8 cellular contexts compared by ENCODE assay signal in genomic region chr3:18988619-18989229, GRCh38.
DNase-seq lines count a peak whose midpoint lies in the region; ATAC-seq and TF ChIP-seq lines count a peak whose summit lies in the region.

No MANE protein-coding gene starts in this region.

- no peaks in the 10 kb centered on the region for H3K9me3 Mint-ChIP-seq in CD8-positive, alpha-beta T cell
- H3K9me3 Mint-ChIP-seq in mesothelial cell of epicardium, result no peaks in the 10 kb centered on the region

- TF ChIP-seq RAD21 in HCT116 (IDR thresholded peaks at IDR 0.05; ENCODE audit: low read depth), result peak; percentile 40; the same call in 1 of the 2 replicates

- H3K4me3 ChIP-seq in CD8-positive, alpha-beta T cell (ENCODE audit: low read depth, low read length), result no peak overlapping the region
- H3K4me3 ChIP-seq in HCT116 (replicated peaks in 1 of 2; ENCODE audit: low read depth in 1 of 2, low read length in 2 of 2) (no peak overlapping the region), brain microvascular endothelial cell (ENCODE audit: low read depth, low read length) (no peak overlapping the region), Peyer's patch (no peak overlapping the region)

- no peak overlapping the region for H3K9ac ChIP-seq in HCT116 (ENCODE audit: low read length)

- no peaks in the 10 kb centered on the region for H3K79me2 ChIP-seq in HCT116 (ENCODE audit: insufficient read depth, low read length)

- intact Hi-C loops in CD8-positive, alpha-beta T cell (cut with DNase I, micrococcal nuclease), result loop anchor here (1.0 to 10.0 kb wide), 14 partner anchors 141 to 1730 kb away; no protein-coding TSS in a partner anchor
- intact Hi-C loops in HCT116 (cut with micrococcal nuclease), result loop anchor here (5.0 kb wide), 1 partner anchor 141 kb away; no protein-coding TSS in a partner anchor

- H3K36me3 Mint-ChIP-seq in CD8-positive, alpha-beta T cell, result no peaks in the 10 kb centered on the region
- no peaks in the 10 kb centered on the region for H3K36me3 Mint-ChIP-seq in mesothelial cell of epicardium

- BruUV-seq in HCT116 (replicated peaks; lab: Mats Ljungman, UMichigan), result no TSS peak

- no peak for DNase-seq in CD8-positive, alpha-beta T cell
- DNase-seq in HCT116 (ENCODE audit: low read depth, low spot score), result no peak
- peak; percentile 37 for DNase-seq in NCI-H526 treated with DMSO at 0.1 percent for 48 hours (lab: John Stamatoyannopoulos, UW)
- no peak for DNase-seq in brain microvascular endothelial cell
- no peak for DNase-seq in mesothelial cell of epicardium (ENCODE audit: low spot score in 2 of 2, unreplicated experiment in 2 of 2)
- no peak for DNase-seq in stimulated activated naive CD4-positive, alpha-beta T cell treated with Interleukin-2 at 50 U/mL for 16 hours (lab: John Stamatoyannopoulos, UW)
- DNase-seq in Peyer's patch, result no peak
- DNase-seq in stimulated activated CD4-positive, alpha-beta T cell treated with anti-CD3 and anti-CD28 coated beads, Interleukin-12 subunit alpha, Interleukin-12 subunit beta, amount 100 ng/mL, for 4 hours, result no peak

- peaks cover 14% of the 10 kb centered on the region for H3K4me1 Mint-ChIP-seq in CD8-positive, alpha-beta T cell (ENCODE audit: low read depth)
- peaks cover 9% of the 10 kb centered on the region for H3K4me1 Mint-ChIP-seq in mesothelial cell of epicardium

- peaks cover 9% of the 10 kb centered on the region for H3K27me3 Mint-ChIP-seq in CD8-positive, alpha-beta T cell (ENCODE audit: low read depth)
- peaks cover 2% of the 10 kb centered on the region for H3K27me3 Mint-ChIP-seq in mesothelial cell of epicardium (ENCODE audit: low read depth)

- POLR2A ChIA-PET in CD8-positive, alpha-beta T cell (lab: Charles Lee), result interaction anchor here (0.8 to 1.0 kb wide), 2 partner anchors 542 to 1246 kb away, joined by 3 read pairs; partner anchors contain the start of gene TBC1D5
- POLR2A ChIA-PET in HCT116 (lab: Charles Lee), result no interaction called here

- CTCF ChIA-PET in CD8-positive, alpha-beta T cell (lab: Charles Lee), result interaction anchor here (0.7 to 3.7 kb wide), 17 partner anchors 13 to 1557 kb away, joined by 3 to 20 read pairs (median 4); no protein-coding TSS in a partner anchor
- CTCF ChIA-PET in HCT116 (lab: Charles Lee), result no interaction called here

- no peaks in the 10 kb centered on the region for H3K36me3 ChIP-seq in CD8-positive, alpha-beta T cell (ENCODE audit: insufficient read depth, low read length)
- no peaks in the 10 kb centered on the region for H3K36me3 ChIP-seq in HCT116 (ENCODE audit: control insufficient read depth in 1 of 2, insufficient read depth in 2 of 2, low read length in 2 of 2)
- H3K36me3 ChIP-seq in brain microvascular endothelial cell (replicated peaks), result no peaks in the 10 kb centered on the region
- H3K36me3 ChIP-seq in Peyer's patch, result no peaks in the 10 kb centered on the region

- H4K20me1 ChIP-seq in HCT116 (ENCODE audit: insufficient read depth), result no peaks in the 10 kb centered on the region

- in situ Hi-C loops in brain microvascular endothelial cell (cut with HindIII; ENCODE audit: low pct_ligation_motif_present, low sequenced_read_pairs), result no loop called here

- H2AFZ ChIP-seq in HCT116 (ENCODE audit: low read depth, low read length, poor library complexity, severe bottlenecking), result no peak overlapping the region

- no peak overlapping the region for H3K27ac ChIP-seq in CD8-positive, alpha-beta T cell (ENCODE audit: low read depth, low read length)
- H3K27ac ChIP-seq in HCT116 (ENCODE audit: low read depth, low read length), result no peak overlapping the region
- no peak overlapping the region for H3K27ac ChIP-seq in brain microvascular endothelial cell
- no peak overlapping the region for H3K27ac ChIP-seq in Peyer's patch

- TF ChIP-seq CTCF in CD8-positive, alpha-beta T cell (IDR thresholded peaks at IDR 0.05), result peak; percentile 91
- TF ChIP-seq CTCF in HCT116 (IDR thresholded peaks at IDR 0.05 in 2 of 3, conservative IDR thresholded peaks at IDR 0.05 in 1 of 3; ENCODE audit: borderline replicate concordance in 1 of 3, insufficient read depth in 1 of 3, low read depth in 2 of 3, low read length in 2 of 3) (peak in 2 of 3 experiments; percentile 18 to 49; a peak in 2 of 6 replicates), brain microvascular endothelial cell (IDR thresholded peaks at IDR 0.05; ENCODE audit: low read depth, low read length, missing control alignments) (peak; percentile 32), mesothelial cell of epicardium (IDR thresholded peaks at IDR 0.05; ENCODE audit: unreplicated experiment) (peak; percentile 72), Peyer's patch (IDR thresholded peaks at IDR 0.05) (peak in 3 of 6 experiments; percentile 17 to 33 (median 29))

- RAD21 ChIA-PET in HCT116 (lab: Charles Lee; ENCODE audit: low non-redundant PET in 1 of 2, low total read pairs in 2 of 2, uncharacterized antibody in 2 of 2, unreplicated experiment in 2 of 2), result no interaction called here

- H3K9me2 ChIP-seq in HCT116 (ENCODE audit: insufficient read depth), result no peaks in the 10 kb centered on the region

- H3K27ac Mint-ChIP-seq in CD8-positive, alpha-beta T cell, result no peak overlapping the region
- H3K27ac Mint-ChIP-seq in mesothelial cell of epicardium, result no peak overlapping the region

- TF ChIP-seq POLR2A in HCT116 (IDR thresholded peaks at IDR 0.05; ENCODE audit: borderline replicate concordance, extremely low read depth, insufficient read depth, insufficient read length) (no peak), Peyer's patch (IDR thresholded peaks at IDR 0.05) (no peak)

- peak; percentile 61 for ATAC-seq in CD8-positive, alpha-beta T cell
- ATAC-seq in HCT116, result no peak

- peaks cover 3% of the 10 kb centered on the region for H3K27me3 ChIP-seq in CD8-positive, alpha-beta T cell (ENCODE audit: insufficient read depth, low read length)
- H3K27me3 ChIP-seq in HCT116 (ENCODE audit: insufficient read depth, low read length), result no peaks in the 10 kb centered on the region
- H3K27me3 ChIP-seq in brain microvascular endothelial cell (replicated peaks), result no peaks in the 10 kb centered on the region
- H3K27me3 ChIP-seq in Peyer's patch, result no peaks in the 10 kb centered on the region

- H3K9me3 ChIP-seq in CD8-positive, alpha-beta T cell (ENCODE audit: low read length), result no peaks in the 10 kb centered on the region
- H3K9me3 ChIP-seq in HCT116 (ENCODE audit: control insufficient read depth in 1 of 2, insufficient read depth in 1 of 2, low read depth in 1 of 2, low read length in 2 of 2) (peaks cover 0 to 4% of the 10 kb centered on the region in 2 experiments; a peak in 1 of 4 replicates), Peyer's patch (no peaks in the 10 kb centered on the region)

- H3K4me3 Mint-ChIP-seq in CD8-positive, alpha-beta T cell, result peak overlapping the region; percentile 7
- no peak overlapping the region for H3K4me3 Mint-ChIP-seq in mesothelial cell of epicardium

- H3K4me1 ChIP-seq in CD8-positive, alpha-beta T cell (ENCODE audit: insufficient read depth, low read length), result peaks cover 3% of the 10 kb centered on the region
- H3K4me1 ChIP-seq in HCT116 (ENCODE audit: control insufficient read depth in 1 of 2, insufficient read depth in 2 of 2, low read length in 2 of 2) (no peaks in the 10 kb centered on the region), Peyer's patch (no peaks in the 10 kb centered on the region)

- H3K4me2 ChIP-seq in HCT116 (ENCODE audit: low read length), result no peak overlapping the region

TF ChIP-seq in HCT116, 20 proteins besides CTCF, POLR2A, EP300 and RAD21:
- TF ChIP-seq POLR2AphosphoS5 (IDR thresholded peaks at IDR 0.05; ENCODE audit: low read depth, low read length) (no peak), ZFX (IDR thresholded peaks at IDR 0.05) (no peak), CEBPB (IDR thresholded peaks at IDR 0.05; ENCODE audit: low read depth) (no peak)
- TF ChIP-seq, protein P1, sequence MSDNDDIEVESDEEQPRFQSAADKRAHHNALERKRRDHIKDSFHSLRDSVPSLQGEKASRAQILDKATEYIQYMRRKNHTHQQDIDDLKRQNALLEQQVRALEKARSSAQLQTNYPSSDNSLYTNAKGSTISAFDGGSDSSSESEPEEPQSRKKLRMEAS (IDR thresholded peaks at IDR 0.05), result no peak
